8 cellular contexts compared by ENCODE assay signal in genomic region chr1:220089650-220090556, GRCh38. TPM values are rescaled to one million over a fixed set of nuclear protein-coding genes. Genes with fewer than 3 reads are reported as not detected.
DNase-seq lines count a peak whose midpoint lies in the region; ATAC-seq and TF ChIP-seq lines count a peak whose summit lies in the region.

BPNT1 (minus strand) TSS chr1:220089788; CDS start chr1:220079846, 9,942 bp downstream.

- DNase-seq in GM13976 (ENCODE audit: low spot score) (peak; percentile 80), NCI-H146 treated with DMSO at 0.1 percent for 48 hours (lab: John Stamatoyannopoulos, UW; ENCODE audit: unreplicated experiment) (peak; percentile 90), amniotic epithelial cell (ENCODE audit: low read depth) (peak; percentile 91), left cardiac atrium (peak; percentile 95), progenitor cell of endocrine pancreas (ENCODE audit: low spot score, unreplicated experiment) (peak; percentile 92), ureter (ENCODE audit: low spot score) (peak; percentile 96)

- in situ Hi-C loops in GM13976 (cut with MboI; ENCODE audit: low sequenced_read_pairs, unreplicated experiment): no loop called here

- intact Hi-C loops in T-helper 1 cell treated with Interleukin-12 subunit alpha and Interleukin-12 subunit beta and Interleukin-4 antibody, amounts not matched to agents 30 ng/mL and 1 ng/mL, for 36 hours (cut with micrococcal nuclease): loop anchor here (1.0 to 5.0 kb wide), 9 partner anchors 23 to 1805 kb away; partner anchors contain the start of genes C1orf115, EPRS1, LYPLAL1 and RAB3GAP2
- intact Hi-C loops in left cardiac atrium (cut with DNase I): no loop called here

- H3K4me1 Mint-ChIP-seq in progenitor cell of endocrine pancreas (ENCODE audit: low read depth): no peaks in the 10 kb centered on the region

- H3K36me3 Mint-ChIP-seq in progenitor cell of endocrine pancreas (ENCODE audit: insufficient read depth): no peaks in the 10 kb centered on the region

- no peaks in the 10 kb centered on the region for H3K27me3 Mint-ChIP-seq in progenitor cell of endocrine pancreas

- peak within 1 kb of the TSS; percentile 91 for H3K27ac Mint-ChIP-seq in progenitor cell of endocrine pancreas

- H3K4me3 Mint-ChIP-seq in progenitor cell of endocrine pancreas (ENCODE audit: low read depth): peak within 1 kb of the TSS; percentile 84

- H3K9me3 Mint-ChIP-seq in progenitor cell of endocrine pancreas (ENCODE audit: low read depth): no peaks in the 10 kb centered on the region

- ATAC-seq in HG02870 (IDR thresholded peaks at IDR 0.05; ENCODE audit: unreplicated experiment): peak; percentile 45
- ATAC-seq in left cardiac atrium: peak; percentile 86 to 88

- no peak for TF ChIP-seq CTCF in GM13976 (IDR thresholded peaks at IDR 0.05; ENCODE audit: borderline replicate concordance, control extremely low read depth, extremely low read depth, insufficient read depth, missing control alignments)
- peak; percentile 40 for TF ChIP-seq CTCF in progenitor cell of endocrine pancreas (IDR thresholded peaks at IDR 0.05; ENCODE audit: unreplicated experiment)

RNA-seq across cellular contexts. Expression of gene BPNT1, which starts in this region (rescaled TPM):
- total RNA-seq in T-helper 1 cell treated with Interleukin-12 subunit alpha and Interleukin-12 subunit beta and Interleukin-4 antibody, amounts not matched to agents 30 ng/mL and 1 ng/mL, for 36 hours: 21.5 and 25.1 TPM in 2 replicates
- 10 to 100 TPM; 13.9 to 15.1 TPM for total RNA-seq in left cardiac atrium
- total RNA-seq in progenitor cell of endocrine pancreas: 27.1 and 27.6 TPM in 2 replicates
- 25.5 TPM for total RNA-seq in ureter

Comparison
In these comparisons a context has a peak if more than half of its experiments do, and no peak if none do; other contexts are left out.
1. Peak in every context shown above with its lines: DNase-seq and ATAC-seq.